1 cellular context compared by ENCODE assay signal in the genomic region with DNA sequence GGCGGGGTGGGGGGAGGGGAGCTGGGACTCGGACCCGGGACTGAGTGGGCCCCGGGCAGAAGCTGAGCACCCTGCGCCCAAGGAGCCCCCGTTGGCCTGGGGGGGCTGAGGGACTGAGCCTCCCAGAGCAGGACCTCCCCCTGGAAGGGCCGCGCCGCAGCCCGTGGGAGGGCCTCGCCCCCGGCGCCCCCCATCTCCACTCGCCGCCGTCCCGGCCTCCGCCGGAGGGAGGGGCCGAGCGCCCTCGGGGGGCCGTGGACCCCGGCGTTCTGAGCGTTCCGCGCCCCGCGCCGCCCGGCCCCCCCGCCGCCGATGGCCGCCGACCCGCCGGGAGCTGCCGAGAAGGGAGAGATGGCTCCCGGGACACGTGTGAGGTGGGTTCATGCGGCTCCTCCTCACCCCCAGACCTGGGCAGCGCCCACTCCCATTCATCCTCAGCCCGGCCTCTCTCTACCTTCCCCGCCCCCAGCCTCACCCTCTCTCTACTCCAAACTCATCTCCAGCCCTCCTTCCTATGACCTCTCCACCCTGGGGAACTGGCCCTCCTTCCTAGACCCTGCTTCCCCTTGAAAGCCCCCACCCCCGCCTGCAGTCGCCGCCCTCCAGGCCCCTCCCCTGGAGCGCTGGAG.
TF ChIP-seq lines count a peak whose summit lies in the region.

No MANE protein-coding gene starts in this region.

TF ChIP-seq in H1, 55 proteins besides CTCF, POLR2A, EP300 and RAD21:
- TF ChIP-seq TAF1 (IDR thresholded peaks at IDR 0.05; ENCODE audit: low read depth, low read length) (no peak), RNF2 (IDR thresholded peaks at IDR 0.05; ENCODE audit: borderline replicate concordance, low read depth, low read length, missing control alignments, poor library complexity, severe bottlenecking) (no peak), RBBP5 (IDR thresholded peaks at IDR 0.05; ENCODE audit: borderline replicate concordance, low read depth, low read length) (0 out of 2 replicates have a peak, but pooled peaks have one; percentile 3), POLR2AphosphoS5 (IDR thresholded peaks at IDR 0.05; ENCODE audit: low read depth, low read length) (0 out of 2 replicates have a peak, but pooled peaks have one; percentile 20), KDM4A (IDR thresholded peaks at IDR 0.05; ENCODE audit: low read depth, low read length, severe bottlenecking) (peak; percentile 4), HDAC6 (IDR thresholded peaks at IDR 0.05; ENCODE audit: low read depth, low read length) (no peak)
- TF ChIP-seq, protein P1, sequence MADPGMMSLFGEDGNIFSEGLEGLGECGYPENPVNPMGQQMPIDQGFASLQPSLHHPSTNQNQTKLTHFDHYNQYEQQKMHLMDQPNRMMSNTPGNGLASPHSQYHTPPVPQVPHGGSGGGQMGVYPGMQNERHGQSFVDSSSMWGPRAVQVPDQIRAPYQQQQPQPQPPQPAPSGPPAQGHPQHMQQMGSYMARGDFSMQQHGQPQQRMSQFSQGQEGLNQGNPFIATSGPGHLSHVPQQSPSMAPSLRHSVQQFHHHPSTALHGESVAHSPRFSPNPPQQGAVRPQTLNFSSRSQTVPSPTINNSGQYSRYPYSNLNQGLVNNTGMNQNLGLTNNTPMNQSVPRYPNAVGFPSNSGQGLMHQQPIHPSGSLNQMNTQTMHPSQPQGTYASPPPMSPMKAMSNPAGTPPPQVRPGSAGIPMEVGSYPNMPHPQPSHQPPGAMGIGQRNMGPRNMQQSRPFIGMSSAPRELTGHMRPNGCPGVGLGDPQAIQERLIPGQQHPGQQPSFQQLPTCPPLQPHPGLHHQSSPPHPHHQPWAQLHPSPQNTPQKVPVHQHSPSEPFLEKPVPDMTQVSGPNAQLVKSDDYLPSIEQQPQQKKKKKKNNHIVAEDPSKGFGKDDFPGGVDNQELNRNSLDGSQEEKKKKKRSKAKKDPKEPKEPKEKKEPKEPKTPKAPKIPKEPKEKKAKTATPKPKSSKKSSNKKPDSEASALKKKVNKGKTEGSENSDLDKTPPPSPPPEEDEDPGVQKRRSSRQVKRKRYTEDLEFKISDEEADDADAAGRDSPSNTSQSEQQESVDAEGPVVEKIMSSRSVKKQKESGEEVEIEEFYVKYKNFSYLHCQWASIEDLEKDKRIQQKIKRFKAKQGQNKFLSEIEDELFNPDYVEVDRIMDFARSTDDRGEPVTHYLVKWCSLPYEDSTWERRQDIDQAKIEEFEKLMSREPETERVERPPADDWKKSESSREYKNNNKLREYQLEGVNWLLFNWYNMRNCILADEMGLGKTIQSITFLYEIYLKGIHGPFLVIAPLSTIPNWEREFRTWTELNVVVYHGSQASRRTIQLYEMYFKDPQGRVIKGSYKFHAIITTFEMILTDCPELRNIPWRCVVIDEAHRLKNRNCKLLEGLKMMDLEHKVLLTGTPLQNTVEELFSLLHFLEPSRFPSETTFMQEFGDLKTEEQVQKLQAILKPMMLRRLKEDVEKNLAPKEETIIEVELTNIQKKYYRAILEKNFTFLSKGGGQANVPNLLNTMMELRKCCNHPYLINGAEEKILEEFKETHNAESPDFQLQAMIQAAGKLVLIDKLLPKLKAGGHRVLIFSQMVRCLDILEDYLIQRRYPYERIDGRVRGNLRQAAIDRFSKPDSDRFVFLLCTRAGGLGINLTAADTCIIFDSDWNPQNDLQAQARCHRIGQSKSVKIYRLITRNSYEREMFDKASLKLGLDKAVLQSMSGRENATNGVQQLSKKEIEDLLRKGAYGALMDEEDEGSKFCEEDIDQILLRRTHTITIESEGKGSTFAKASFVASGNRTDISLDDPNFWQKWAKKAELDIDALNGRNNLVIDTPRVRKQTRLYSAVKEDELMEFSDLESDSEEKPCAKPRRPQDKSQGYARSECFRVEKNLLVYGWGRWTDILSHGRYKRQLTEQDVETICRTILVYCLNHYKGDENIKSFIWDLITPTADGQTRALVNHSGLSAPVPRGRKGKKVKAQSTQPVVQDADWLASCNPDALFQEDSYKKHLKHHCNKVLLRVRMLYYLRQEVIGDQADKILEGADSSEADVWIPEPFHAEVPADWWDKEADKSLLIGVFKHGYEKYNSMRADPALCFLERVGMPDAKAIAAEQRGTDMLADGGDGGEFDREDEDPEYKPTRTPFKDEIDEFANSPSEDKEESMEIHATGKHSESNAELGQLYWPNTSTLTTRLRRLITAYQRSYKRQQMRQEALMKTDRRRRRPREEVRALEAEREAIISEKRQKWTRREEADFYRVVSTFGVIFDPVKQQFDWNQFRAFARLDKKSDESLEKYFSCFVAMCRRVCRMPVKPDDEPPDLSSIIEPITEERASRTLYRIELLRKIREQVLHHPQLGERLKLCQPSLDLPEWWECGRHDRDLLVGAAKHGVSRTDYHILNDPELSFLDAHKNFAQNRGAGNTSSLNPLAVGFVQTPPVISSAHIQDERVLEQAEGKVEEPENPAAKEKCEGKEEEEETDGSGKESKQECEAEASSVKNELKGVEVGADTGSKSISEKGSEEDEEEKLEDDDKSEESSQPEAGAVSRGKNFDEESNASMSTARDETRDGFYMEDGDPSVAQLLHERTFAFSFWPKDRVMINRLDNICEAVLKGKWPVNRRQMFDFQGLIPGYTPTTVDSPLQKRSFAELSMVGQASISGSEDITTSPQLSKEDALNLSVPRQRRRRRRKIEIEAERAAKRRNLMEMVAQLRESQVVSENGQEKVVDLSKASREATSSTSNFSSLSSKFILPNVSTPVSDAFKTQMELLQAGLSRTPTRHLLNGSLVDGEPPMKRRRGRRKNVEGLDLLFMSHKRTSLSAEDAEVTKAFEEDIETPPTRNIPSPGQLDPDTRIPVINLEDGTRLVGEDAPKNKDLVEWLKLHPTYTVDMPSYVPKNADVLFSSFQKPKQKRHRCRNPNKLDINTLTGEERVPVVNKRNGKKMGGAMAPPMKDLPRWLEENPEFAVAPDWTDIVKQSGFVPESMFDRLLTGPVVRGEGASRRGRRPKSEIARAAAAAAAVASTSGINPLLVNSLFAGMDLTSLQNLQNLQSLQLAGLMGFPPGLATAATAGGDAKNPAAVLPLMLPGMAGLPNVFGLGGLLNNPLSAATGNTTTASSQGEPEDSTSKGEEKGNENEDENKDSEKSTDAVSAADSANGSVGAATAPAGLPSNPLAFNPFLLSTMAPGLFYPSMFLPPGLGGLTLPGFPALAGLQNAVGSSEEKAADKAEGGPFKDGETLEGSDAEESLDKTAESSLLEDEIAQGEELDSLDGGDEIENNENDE (IDR thresholded peaks at IDR 0.05; ENCODE audit: insufficient replicate concordance, low read length) = no peak
- TF ChIP-seq, protein P2, sequence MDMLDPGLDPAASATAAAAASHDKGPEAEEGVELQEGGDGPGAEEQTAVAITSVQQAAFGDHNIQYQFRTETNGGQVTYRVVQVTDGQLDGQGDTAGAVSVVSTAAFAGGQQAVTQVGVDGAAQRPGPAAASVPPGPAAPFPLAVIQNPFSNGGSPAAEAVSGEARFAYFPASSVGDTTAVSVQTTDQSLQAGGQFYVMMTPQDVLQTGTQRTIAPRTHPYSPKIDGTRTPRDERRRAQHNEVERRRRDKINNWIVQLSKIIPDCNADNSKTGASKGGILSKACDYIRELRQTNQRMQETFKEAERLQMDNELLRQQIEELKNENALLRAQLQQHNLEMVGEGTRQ (IDR thresholded peaks at IDR 0.05; ENCODE audit: low read length) = no peak
- TF ChIP-seq, protein P3, sequence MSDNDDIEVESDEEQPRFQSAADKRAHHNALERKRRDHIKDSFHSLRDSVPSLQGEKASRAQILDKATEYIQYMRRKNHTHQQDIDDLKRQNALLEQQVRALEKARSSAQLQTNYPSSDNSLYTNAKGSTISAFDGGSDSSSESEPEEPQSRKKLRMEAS (IDR thresholded peaks at IDR 0.05) = 0 out of 2 replicates have a peak, but pooled peaks have one; percentile 34
